Comparison of ENCODE assay signal across 21 cellular contexts in the genomic region with DNA sequence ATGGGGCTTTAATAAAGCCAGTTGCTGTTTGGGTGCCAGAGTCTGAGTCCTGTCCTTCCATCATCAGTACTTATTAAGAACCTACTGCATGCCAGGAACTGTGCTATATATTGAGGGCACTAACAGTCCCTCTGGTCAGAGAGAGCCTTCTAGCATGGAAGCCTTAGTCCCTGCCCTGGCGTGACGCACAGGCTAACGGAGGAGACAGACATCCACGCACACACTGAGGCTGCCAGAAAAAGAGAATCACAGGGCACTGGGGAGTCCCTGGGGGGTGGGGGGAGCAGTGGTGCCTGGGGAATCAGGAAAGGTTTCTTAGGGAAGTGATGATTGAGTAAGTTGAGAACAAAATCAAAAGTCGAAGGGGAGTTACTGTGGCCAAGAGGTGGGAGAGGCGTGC. TPM values are rescaled to one million over a fixed set of nuclear protein-coding genes. Genes with fewer than 3 reads are reported as not detected.
DNase-seq lines count a peak whose midpoint lies in the region; ATAC-seq, FAIRE-seq and TF ChIP-seq lines count a peak whose summit lies in the region.
"Had no signal": no experiment of that assay in that cellular context is flagged by ENCODE, and none has a peak within 500 bp of the region (broad histone marks: within the 10 kb centered on the region; RNA-seq: fewer than 3 reads in every experiment).

No MANE protein-coding gene starts in this region.

- H3K36me3 Mint-ChIP-seq in astrocyte (ENCODE audit: low read depth, unreplicated experiment), result peaks cover 30% of the 10 kb centered on the region
- H3K36me3 Mint-ChIP-seq: CD8-positive, alpha-beta T cell had no signal

- H3K27me3 ChIP-seq in BLaER1 (no peaks in the 10 kb centered on the region), astrocyte (ENCODE audit: insufficient read depth, low read length) (no peaks in the 10 kb centered on the region), right lobe of liver (no peaks in the 10 kb centered on the region), spleen (replicated peaks in 1 of 7) (no peaks in the 10 kb centered on the region)

- H3K4me3 ChIP-seq in BLaER1 (no peak overlapping the region), astrocyte (ENCODE audit: insufficient read depth, low read depth, low read length) (no peak overlapping the region), right lobe of liver (no peak overlapping the region), spleen (no peak overlapping the region)
- H3K4me3 ChIP-seq: GM12878, GM23338 had no signal

- no peak for TF ChIP-seq POLR2A in right lobe of liver (IDR thresholded peaks at IDR 0.05)
- TF ChIP-seq POLR2A in spleen (IDR thresholded peaks at IDR 0.05), result no peak

- no peak overlapping the region for H3K4me3 Mint-ChIP-seq in astrocyte (ENCODE audit: unreplicated experiment)
- H3K4me3 Mint-ChIP-seq: CD8-positive, alpha-beta T cell; GM23338 had no signal

- H2AFZ ChIP-seq in astrocyte (ENCODE audit: low read depth, low read length), result no peak overlapping the region
- H2AFZ ChIP-seq: GM23338 had no signal

- H3K36me3 ChIP-seq in BLaER1, result peaks cover 21% of the 10 kb centered on the region
- H3K36me3 ChIP-seq in astrocyte (ENCODE audit: insufficient read depth, low read length), result no peaks in the 10 kb centered on the region
- H3K36me3 ChIP-seq in right lobe of liver, result no peaks in the 10 kb centered on the region
- peaks cover 0 to 5% (median 0%) of the 10 kb centered on the region in 6 donors for H3K36me3 ChIP-seq in spleen

- H4K20me1 ChIP-seq in BLaER1, result peaks cover 78% of the 10 kb centered on the region
- peaks cover 97% of the 10 kb centered on the region for H4K20me1 ChIP-seq in astrocyte (ENCODE audit: insufficient read depth, low read length)

- H3K9me3 ChIP-seq in BLaER1 (peaks cover 33% of the 10 kb centered on the region), astrocyte (ENCODE audit: insufficient read depth, low read depth, low read length) (no peaks in the 10 kb centered on the region), right lobe of liver (no peaks in the 10 kb centered on the region), spleen (peaks cover 0 to 4% (median 0%) of the 10 kb centered on the region in 8 donors)

- WGBS in right lobe of liver (ENCODE audit: insufficient coverage, low coverage, low lambda C conversion rate, missing lambda C conversion rate), result 77% methylated on average over 6 of the region's 6 CpGs
- 84 to 91% (median 90%) methylated on average over 6 of the region's 6 CpGs for WGBS in spleen, 5 donors

- H3K27me3 Mint-ChIP-seq in astrocyte (ENCODE audit: low read depth, unreplicated experiment), result no peaks in the 10 kb centered on the region

- peaks cover 88% of the 10 kb centered on the region for H3K79me2 ChIP-seq in astrocyte (ENCODE audit: insufficient read depth, low read length)

- H3K27ac ChIP-seq in BLaER1, result no peak overlapping the region
- no peak overlapping the region for H3K27ac ChIP-seq in astrocyte (ENCODE audit: low read depth, low read length)
- H3K27ac ChIP-seq in right lobe of liver, result peak overlapping the region in 2 of 3 donors; percentile 60 to 65
- no peak overlapping the region for H3K27ac ChIP-seq in spleen

- FAIRE-seq in astrocyte (lab: Jason Lieb, UNC) (no peak), RCC 7860 (lab: Jason Lieb, UNC) (no peak)
- FAIRE-seq: A204.1, GM12878 had no signal

- peak overlapping the region; percentile 64 for H3K27ac Mint-ChIP-seq in astrocyte (ENCODE audit: unreplicated experiment)
- H3K27ac Mint-ChIP-seq: CD8-positive, alpha-beta T cell had no signal

- no peak for ATAC-seq in right lobe of liver
- no peak for ATAC-seq in HG02571 (IDR thresholded peaks at IDR 0.05; ENCODE audit: unreplicated experiment)
- no peak for ATAC-seq in HG02588 (IDR thresholded peaks at IDR 0.05; ENCODE audit: unreplicated experiment)
- ATAC-seq: CD8-positive, alpha-beta T cell; GM12878; GM23338 had no signal

- no peak overlapping the region for H3K9ac ChIP-seq in BLaER1
- no peak overlapping the region for H3K9ac ChIP-seq in astrocyte (ENCODE audit: low read length)

- TF ChIP-seq CTCF in astrocyte (IDR thresholded peaks at IDR 0.05; ENCODE audit: insufficient read depth, low read depth, low read length), result no peak
- TF ChIP-seq CTCF in right lobe of liver (IDR thresholded peaks at IDR 0.05), result no peak
- TF ChIP-seq CTCF in spleen (IDR thresholded peaks at IDR 0.05 in 8 of 11, conservative IDR thresholded peaks at IDR 0.05 in 3 of 11), result no peak

- no peaks in the 10 kb centered on the region for H3K9me3 Mint-ChIP-seq in astrocyte (ENCODE audit: unreplicated experiment)
- H3K9me3 Mint-ChIP-seq: CD8-positive, alpha-beta T cell had no signal

- intact Hi-C loops in right lobe of liver (cut with DNase I), result no loop called here
- intact Hi-C loops in spleen (cut with DNase I; ENCODE audit: low total_unique reads), result no loop called here

- peaks cover 54% of the 10 kb centered on the region for H3K4me1 Mint-ChIP-seq in astrocyte (ENCODE audit: low read depth, unreplicated experiment)

- H3K4me1 ChIP-seq in BLaER1 (peaks cover 9% of the 10 kb centered on the region), astrocyte (ENCODE audit: insufficient read depth, low read length) (peaks cover 4% of the 10 kb centered on the region), right lobe of liver (peaks cover 0 to 59% (median 28%) of the 10 kb centered on the region in 4 donors), spleen (peaks cover 0 to 7% (median 3%) of the 10 kb centered on the region in 6 donors)

- DNase-seq in astrocyte (ENCODE audit: low read depth), result no peak
- DNase-seq in right lobe of liver, result peak in 1 of 3 donors; percentile 12
- peak; percentile 40 for DNase-seq in spleen
- no peak for DNase-seq in RCC 7860 (ENCODE audit: low spot score)
- DNase-seq: CD8-positive, alpha-beta T cell; DMS53; EL; HCEC 1CT; MM.1S; NCI-H1092; NCI-H1436 treated with DMSO at 0.1 percent for 48 hours; NCI-H2029 treated with DMSO at 0.1 percent for 48 hours; NCI-H2171; NK-92 treated with Interleukin-12 subunit alpha and Interleukin-12 subunit beta, amount 100 ng/mL, for 24 hours; SHP77 treated with DMSO at 0.1 percent for 48 hours had no signal

- H3K4me2 ChIP-seq in BLaER1 (peak overlapping the region; percentile 0; the same call in 1 of the 2 replicates), astrocyte (ENCODE audit: low read length) (no peak overlapping the region)
- H3K4me2 ChIP-seq: GM23338 had no signal

RNA-seq across cellular contexts. Expression of a gene that starts 31.5 kb away (rescaled TPM):
- total RNA-seq in astrocyte (93.6 and 101 TPM in 2 replicates), right lobe of liver (10 to 100 TPM; 29.0 to 60.6 (median 43.1) TPM), spleen (10 to 100 TPM; 14.3 to 39.2 (median 21.6) TPM)
- 10 to 100 TPM in 1 of 3 donors, 1 to 10 TPM in 2; 5.2 to 13.9 (median 7.1) TPM for polyA plus RNA-seq in spleen

Comparison
In these comparisons a context has a peak if more than half of its experiments do, and no peak if none do; other contexts are left out.
1. H3K27ac ChIP-seq: peak in right lobe of liver (2 of 3); none in BLaER1 (single experiment), astrocyte (single experiment) and spleen (0 of 8).